In genomic region chr20:40968816-40969562, GRCh38 we compare ENCODE assay signal across 8 cellular contexts. TPM values are rescaled to one million over a fixed set of nuclear protein-coding genes. Genes with fewer than 3 reads are reported as not detected.
A peak's percentile ranks its signal among the peaks of the same experiment; 100 is the strongest.
DNase-seq lines count a peak whose midpoint lies in the region; ATAC-seq and TF ChIP-seq lines count a peak whose summit lies in the region.
"Not testable (repeated sequence)": the region's sequence is repeated elsewhere in the genome, so short reads cannot be mapped to it uniquely, and the experiment has no call there.

No MANE protein-coding gene starts in this region.

- H3K18ac ChIP-seq in mesendoderm (ENCODE audit: low read length), result not testable (repeated sequence)

- H3K4me1 Mint-ChIP-seq in effector memory CD8-positive, alpha-beta T cell (ENCODE audit: low read depth in 2 of 2), result not testable (repeated sequence)

- not testable (repeated sequence) for H3K27ac ChIP-seq in HUES64 (ENCODE audit: low read depth, low read length); OCI-LY1 (ENCODE audit: low read depth, low read length, poor library complexity, severe bottlenecking); mesendoderm (ENCODE audit: low read depth, low read length)

- ATAC-seq in GM19438 (IDR thresholded peaks at IDR 0.05; ENCODE audit: low read depth, unreplicated experiment), result peak; percentile 84
- peak; percentile 98 for ATAC-seq in effector memory CD8-positive, alpha-beta T cell (replicated peaks)

- not testable (repeated sequence) for H3K9me3 Mint-ChIP-seq in effector memory CD8-positive, alpha-beta T cell

- H3K4me3 Mint-ChIP-seq in effector memory CD8-positive, alpha-beta T cell, result peak overlapping the region; percentile 92 to 95

- not testable (repeated sequence) for H3K9ac ChIP-seq in HUES64 (ENCODE audit: low read depth, low read length)
- H3K9ac ChIP-seq in OCI-LY1 (ENCODE audit: low read length) (peak overlapping the region; percentile 53; the same call in 1 of the 2 replicates), mesendoderm (ENCODE audit: low read length) (peak overlapping the region; percentile 59)

- H2BK5ac ChIP-seq in mesendoderm (ENCODE audit: low read length), result not testable (repeated sequence)

- H3K36me3 ChIP-seq in HUES64 (ENCODE audit: insufficient read depth, low read length); OCI-LY1 (ENCODE audit: insufficient read depth, low read length); mesendoderm (ENCODE audit: control insufficient read depth, insufficient read depth, low read length): not testable (repeated sequence)

- H3K4me1 ChIP-seq in HUES64 (ENCODE audit: insufficient read depth, low read length); OCI-LY1 (ENCODE audit: insufficient read depth, low read length, severe bottlenecking); mesendoderm (ENCODE audit: control insufficient read depth, low read depth, low read length): not testable (repeated sequence)

- not testable (repeated sequence) for H3K36me3 Mint-ChIP-seq in effector memory CD8-positive, alpha-beta T cell (ENCODE audit: insufficient read depth)

- peak overlapping the region; percentile 35 for H3K4me3 ChIP-seq in HUES64 (ENCODE audit: low read length)
- peak overlapping the region; percentile 52 for H3K4me3 ChIP-seq in OCI-LY1 (ENCODE audit: low read depth, low read length, poor library complexity, severe bottlenecking)
- not testable (repeated sequence) for H3K4me3 ChIP-seq in mesendoderm (ENCODE audit: low read length)

- not testable (repeated sequence) for H4K8ac ChIP-seq in mesendoderm (ENCODE audit: low read depth, low read length)

- not testable (repeated sequence) for H3K23ac ChIP-seq in mesendoderm (ENCODE audit: low read length)

- H2BK15ac ChIP-seq in mesendoderm (replicated peaks; ENCODE audit: low read depth), result not testable (repeated sequence)

- H3K27ac Mint-ChIP-seq in effector memory CD8-positive, alpha-beta T cell, result peak overlapping the region in 1 of 2 donors; percentile 49

- H3K9me2 ChIP-seq in OCI-LY1 (ENCODE audit: low read depth, low read length), result not testable (repeated sequence)

- H3F3A ChIP-seq in OCI-LY1 (ENCODE audit: insufficient read depth, low read length), result not testable (repeated sequence)

- DNase-seq in C1 segment of cervical spinal cord (lab: John Stamatoyannopoulos, UW), result peak in 12 of 14 donors; percentile 34 to 76 (median 54)
- DNase-seq in activated CD8-positive, alpha-beta memory T cell treated with anti-CD3 and anti-CD28 coated beads, Interleukin-2, amount 50 U/mL, for 24 hours (ENCODE audit: extremely low read depth), result peak; percentile 70
- DNase-seq in effector memory CD8-positive, alpha-beta T cell, result peak; percentile 84 to 88 (median 85)
- peak; percentile 79 for DNase-seq in mesendoderm
- DNase-seq in stimulated activated CD4-positive, alpha-beta T cell treated with anti-CD3 and anti-CD28 coated beads, TNF-alpha, amount 100 ng/mL, for 4 hours (ENCODE audit: low read depth in 3 of 3), result peak; percentile 78 to 81 (median 79)

- H3K27me3 Mint-ChIP-seq in effector memory CD8-positive, alpha-beta T cell, result peaks cover 15 to 18% of the 10 kb centered on the region in 2 donors

- H4K5ac ChIP-seq in mesendoderm (ENCODE audit: low read length), result not testable (repeated sequence)

- 35% methylated on average over 28 of the region's 28 CpGs for WGBS in HUES64
- no CpG with 5 or more reads among the region's 28 CpGs for WGBS in mesendoderm (ENCODE audit: extremely low coverage, insufficient coverage, low lambda C conversion rate)

- H3K4ac ChIP-seq in mesendoderm (ENCODE audit: low read depth, low read length), result not testable (repeated sequence)

- H3K79me2 ChIP-seq in OCI-LY1 (ENCODE audit: insufficient read depth, low read length); mesendoderm (ENCODE audit: control insufficient read depth, insufficient read depth, low read length): not testable (repeated sequence)

- H3K27me3 ChIP-seq in HUES64 (ENCODE audit: insufficient read depth, low read length); OCI-LY1 (ENCODE audit: insufficient read depth, low read length); mesendoderm (ENCODE audit: insufficient read depth, low read length, poor library complexity): not testable (repeated sequence)

- H2AFZ ChIP-seq in OCI-LY1 (ENCODE audit: low read length), result not testable (repeated sequence)

- H3K56ac ChIP-seq in mesendoderm (ENCODE audit: low read length), result peak overlapping the region; percentile 79

- peak; percentile 97 for TF ChIP-seq CTCF in OCI-LY1 (IDR thresholded peaks at IDR 0.05; ENCODE audit: low read length)

- peak overlapping the region; percentile 56 for H3K4me2 ChIP-seq in OCI-LY1 (ENCODE audit: low read length)
- H3K4me2 ChIP-seq in mesendoderm (ENCODE audit: low read length), result not testable (repeated sequence)

- not testable (repeated sequence) for H3K79me1 ChIP-seq in mesendoderm (ENCODE audit: low read length)

- H3K9me3 ChIP-seq in HUES64 (ENCODE audit: insufficient read depth, low read depth, low read length); OCI-LY1 (ENCODE audit: low read length): not testable (repeated sequence)

- H2AK5ac ChIP-seq in mesendoderm (ENCODE audit: low read length), result not testable (repeated sequence)

- not testable (repeated sequence) for H2BK120ac ChIP-seq in mesendoderm (ENCODE audit: low read depth, low read length)

- not testable (repeated sequence) for H4K20me1 ChIP-seq in OCI-LY1 (ENCODE audit: insufficient read depth, low read length)

RNA-seq across cellular contexts. Expression of gene TOP1, which starts 59.6 kb away (rescaled TPM):
- 85.0 TPM for polyA plus RNA-seq in HUES64 (2013, experiment 1 of 2)
- 89.4 TPM for polyA plus RNA-seq in HUES64 (2013, experiment 2 of 2)
- 172 TPM for polyA plus RNA-seq in mesendoderm (2013, experiment 1 of 2)
- polyA plus RNA-seq in mesendoderm (2013, experiment 2 of 2), result 171 TPM
